In the genomic region with DNA sequence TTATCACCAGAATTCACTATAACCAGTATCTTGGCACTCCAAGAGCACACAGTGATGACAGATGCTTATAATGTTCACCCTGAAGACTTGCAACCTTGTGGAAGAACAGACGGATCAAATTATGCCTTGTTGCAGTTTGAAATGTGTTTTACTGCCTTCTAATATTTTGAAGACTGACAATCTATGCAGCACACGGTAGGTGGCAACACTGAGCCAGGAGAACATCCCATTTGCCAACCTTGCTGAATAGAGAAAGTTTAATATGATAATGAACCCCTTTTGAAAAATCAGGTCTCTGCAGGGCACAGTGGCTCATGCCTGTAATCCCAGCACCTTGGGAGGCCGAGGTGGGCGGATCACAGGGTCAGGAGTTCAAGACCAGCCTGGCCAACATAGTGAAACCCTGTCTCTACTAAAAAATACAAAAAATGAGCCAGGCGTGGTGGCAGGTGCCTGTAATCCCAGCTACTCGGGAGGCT, we compare ENCODE assay signal across 8 cellular contexts.
DNase-seq lines count a peak whose midpoint lies in the region; ATAC-seq, FAIRE-seq and TF ChIP-seq lines count a peak whose summit lies in the region.
"Not testable (repeated sequence)": the region's sequence is repeated elsewhere in the genome, so short reads cannot be mapped to it uniquely, and the experiment has no call there.

No MANE protein-coding gene starts in this region.

- not testable (repeated sequence) for H3K79me1 ChIP-seq in IMR-90 (ENCODE audit: low read depth in 1 of 2, low read length in 2 of 2)

- no CpG with 5 or more reads among the region's 6 CpGs for WGBS in IMR-90 (ENCODE audit: extremely low coverage in 2 of 2, insufficient read length in 1 of 2), 2 experiments
- WGBS in sigmoid colon, 2 donors = 38 to 50% methylated on average over 6 of the region's 6 CpGs

- peaks cover 14% of the 10 kb centered on the region for H3K27me3 ChIP-seq in IMR-90 (ENCODE audit: control insufficient read depth, insufficient read depth, low read length)
- H3K27me3 ChIP-seq in sigmoid colon = not testable (repeated sequence)

- TF ChIP-seq POLR2A in GM12892 (IDR thresholded peaks at IDR 0.05; ENCODE audit: low read depth, low read length); IMR-90 (IDR thresholded peaks at IDR 0.05; ENCODE audit: low read depth, low read length); sigmoid colon (IDR thresholded peaks at IDR 0.05): not testable (repeated sequence)

- H3K4ac ChIP-seq in IMR-90 (ENCODE audit: low read depth, low read length) = not testable (repeated sequence)

- H2AFZ ChIP-seq in IMR-90 (replicated peaks; ENCODE audit: low read length, poor library complexity) = not testable (repeated sequence)

- not testable (repeated sequence) for H3K27ac ChIP-seq in IMR-90 (ENCODE audit: insufficient read depth, low read length); sigmoid colon

- dilution Hi-C loops in IMR-90 (cut with HindIII; ENCODE audit: low sequenced_read_pairs, unreplicated experiment) = not testable (repeated sequence)

- not testable (repeated sequence) for H3K4me3 ChIP-seq in IMR-90 (ENCODE audit: insufficient read depth, low read depth, low read length); WI38 (ENCODE audit: low read depth, low read length); sigmoid colon

- not testable (repeated sequence) for H2BK5ac ChIP-seq in IMR-90 (ENCODE audit: low read depth, low read length, poor library complexity, severe bottlenecking)

- not testable (repeated sequence) for H3K9me1 ChIP-seq in IMR-90 (ENCODE audit: insufficient read depth, low read length)

- not testable (repeated sequence) for H2BK120ac ChIP-seq in IMR-90 (ENCODE audit: low read depth, low read length)

- not testable (repeated sequence) for H3K36me3 Mint-ChIP-seq in effector memory CD8-positive, alpha-beta T cell (ENCODE audit: insufficient read depth)

- H4K8ac ChIP-seq in IMR-90 (ENCODE audit: low read depth in 2 of 2, low read length in 2 of 2) = not testable (repeated sequence)

- peaks cover 10 to 15% of the 10 kb centered on the region in 2 donors for H3K27me3 Mint-ChIP-seq in effector memory CD8-positive, alpha-beta T cell

- TF ChIP-seq EP300 in sigmoid colon (IDR thresholded peaks at IDR 0.05) = not testable (repeated sequence)

- H2AK9ac ChIP-seq in IMR-90 (replicated peaks; ENCODE audit: low read depth, low read length, poor library complexity) = not testable (repeated sequence)

- H3K23ac ChIP-seq in IMR-90 (ENCODE audit: low read depth, low read length) = not testable (repeated sequence)

- TF ChIP-seq CTCF in IMR-90 (conservative IDR thresholded peaks at IDR 0.05; ENCODE audit: low read depth, low read length) = peak; percentile 73
- peak; percentile 61 for TF ChIP-seq CTCF in WI38 (IDR thresholded peaks at IDR 0.05; ENCODE audit: low read depth, low read length)
- TF ChIP-seq CTCF in sigmoid colon (IDR thresholded peaks at IDR 0.05) = peak in 3 of 4 experiments; percentile 21 to 55 (median 28)

- H3K56ac ChIP-seq in IMR-90 (ENCODE audit: extremely low read depth, insufficient read depth, low read length) = not testable (repeated sequence)

- DNase-seq in AG20443 (ENCODE audit: low spot score) (peak; percentile 63), IMR-90 (peak; percentile 36), NCI-H748 (lab: John Stamatoyannopoulos, UW; ENCODE audit: unreplicated experiment) (peak; percentile 61), iris pigment epithelial cell (ENCODE audit: low read depth) (peak; percentile 44)
- not testable (repeated sequence) for DNase-seq in GM12892 (ENCODE audit: insufficient read length); sigmoid colon
- peak in 1 of 3 experiments; percentile 17 for DNase-seq in effector memory CD8-positive, alpha-beta T cell

- H2AK5ac ChIP-seq in IMR-90 (ENCODE audit: low read depth, low read length) = not testable (repeated sequence)

- H4K91ac ChIP-seq in IMR-90 (ENCODE audit: insufficient read depth, low read depth, low read length) = not testable (repeated sequence)

- not testable (repeated sequence) for H2BK20ac ChIP-seq in IMR-90 (ENCODE audit: low read depth, low read length)

- FAIRE-seq in GM12892 (lab: Jason Lieb, UNC) = peak; percentile 94

- CTCF ChIA-PET in IMR-90 (lab: Yijun Ruan, JAX) = interaction anchor here (1.5 kb wide), 1 partner anchor 127 kb away, joined by 3 read pairs; no protein-coding TSS in a partner anchor

- H3K4me1 ChIP-seq in IMR-90 (ENCODE audit: control insufficient read depth, insufficient read depth, low read length) = not testable (repeated sequence)
- peaks cover 0 to 16% (median 6%) of the 10 kb centered on the region in 4 donors for H3K4me1 ChIP-seq in sigmoid colon

- H4K20me1 ChIP-seq in IMR-90 (ENCODE audit: insufficient read depth, low read length) = not testable (repeated sequence)

- POLR2A ChIA-PET in IMR-90 (lab: Charles Lee; ENCODE audit: unreplicated experiment) = not testable (repeated sequence)

- in situ Hi-C loops in IMR-90 (cut with MboI; ENCODE audit: low sequenced_read_pairs) = loop anchor here (25.0 kb wide), 1 partner anchor 576 kb away; no protein-coding TSS in a partner anchor

- not testable (repeated sequence) for H3K27ac Mint-ChIP-seq in effector memory CD8-positive, alpha-beta T cell

- not testable (repeated sequence) for H3K36me3 ChIP-seq in IMR-90 (ENCODE audit: control insufficient read depth, insufficient read depth, low read length); sigmoid colon

- TF ChIP-seq RAD21 in IMR-90 (IDR thresholded peaks at IDR 0.05; ENCODE audit: low read length) = peak; percentile 59

- H3K4me1 Mint-ChIP-seq in effector memory CD8-positive, alpha-beta T cell (ENCODE audit: low read depth in 2 of 2) = not testable (repeated sequence)

- H2BK15ac ChIP-seq in IMR-90 (ENCODE audit: low read depth, low read length) = not testable (repeated sequence)

- H3K9me3 Mint-ChIP-seq in effector memory CD8-positive, alpha-beta T cell = not testable (repeated sequence)

- not testable (repeated sequence) for BruUV-seq in IMR-90 (replicated peaks; lab: Mats Ljungman, UMichigan)

- H3K9me3 ChIP-seq in IMR-90 (ENCODE audit: control insufficient read depth, insufficient read depth, low read length); sigmoid colon: not testable (repeated sequence)

- not testable (repeated sequence) for H3K14ac ChIP-seq in IMR-90 (replicated peaks; ENCODE audit: low read depth, low read length)

- not testable (repeated sequence) for H3K4me2 ChIP-seq in IMR-90 (ENCODE audit: low read depth, low read length)

- ATAC-seq in IMR-90 (ENCODE audit: low read depth) = peak; percentile 86
- peak; percentile 42 for ATAC-seq in effector memory CD8-positive, alpha-beta T cell (replicated peaks)

- H4K5ac ChIP-seq in IMR-90 (ENCODE audit: low read depth, low read length) = not testable (repeated sequence)

- H3K18ac ChIP-seq in IMR-90 (ENCODE audit: low read depth, low read length) = not testable (repeated sequence)

- H3K9ac ChIP-seq in IMR-90 (ENCODE audit: low read depth, low read length) = not testable (repeated sequence)

- intact Hi-C loops in IMR-90 (cut with micrococcal nuclease) (loop anchor here (5.0 kb wide), 1 partner anchor 149 kb away; no protein-coding TSS in a partner anchor), sigmoid colon (cut with DNase I) (loop anchor here (5.0 kb wide), 1 partner anchor 126 kb away; no protein-coding TSS in a partner anchor)

- not testable (repeated sequence) for H3K4me3 Mint-ChIP-seq in effector memory CD8-positive, alpha-beta T cell

TF ChIP-seq in IMR-90, 13 proteins besides CTCF, POLR2A, EP300 and RAD21:
- TF ChIP-seq SMC3 (IDR thresholded peaks at IDR 0.05; ENCODE audit: low read depth, low read length) = peak; percentile 54
